Comparison of ENCODE assay signal across 21 cellular contexts in the genomic region with DNA sequence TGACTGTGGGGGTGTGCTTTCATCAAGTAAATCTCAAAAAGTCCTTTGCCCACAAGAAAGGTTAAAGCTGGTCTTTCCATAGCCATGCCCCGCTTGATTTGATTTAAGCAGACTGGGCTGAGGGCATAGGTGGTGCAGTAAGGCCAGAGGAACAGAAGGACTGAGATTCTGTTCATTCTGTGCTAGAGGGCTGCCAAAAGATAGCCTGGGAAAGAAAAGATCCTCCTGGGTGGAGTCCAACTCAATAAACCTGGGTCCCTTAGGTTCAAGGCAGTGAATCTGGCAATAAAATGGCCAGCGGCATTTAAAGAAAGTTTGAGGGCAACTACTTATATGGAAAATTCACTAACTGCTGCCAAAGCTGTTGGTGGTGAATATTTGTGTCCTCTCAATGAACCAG. TPM values are rescaled to one million over a fixed set of nuclear protein-coding genes. Genes with fewer than 3 reads are reported as not detected.
DNase-seq lines count a peak whose midpoint lies in the region; ATAC-seq and TF ChIP-seq lines count a peak whose summit lies in the region.
"Had no signal": no experiment of that assay in that cellular context is flagged by ENCODE, and none has a peak within 500 bp of the region (broad histone marks: within the 10 kb centered on the region; RNA-seq: fewer than 3 reads in every experiment).

No MANE protein-coding gene starts in this region.

- no peaks in the 10 kb centered on the region for H3K36me3 ChIP-seq in left ventricle myocardium inferior
- H3K36me3 ChIP-seq in adipocyte (ENCODE audit: control insufficient read depth, insufficient read depth, low read length, severe bottlenecking): no peaks in the 10 kb centered on the region
- H3K36me3 ChIP-seq in MG63: no peaks in the 10 kb centered on the region
- H3K36me3 ChIP-seq: BLaER1 treated with 17β-estradiol and CSF1 and Interleukin-3, amounts not matched to agents 10 nM and 100 nM had no signal

- H3K27ac Mint-ChIP-seq in activated T-helper 2 cell treated with anti-CD3 and anti-CD28 coated beads, Interferon-gamma antibody, Interleukin-2, Interleukin-4, amounts not matched to agents 10 μg/mL and 5 μg/mL and 100 μg/mL, durations not matched to agents 14 hours and 24 hours and 36 hours: no peak overlapping the region
- H3K27ac Mint-ChIP-seq: B cell; CD4-positive, alpha-beta T cell; CD8-positive, alpha-beta T cell had no signal

- no peaks in the 10 kb centered on the region for H3K4me1 Mint-ChIP-seq in activated T-helper 2 cell treated with anti-CD3 and anti-CD28 coated beads, Interferon-gamma antibody, Interleukin-2, Interleukin-4, amounts not matched to agents 10 μg/mL and 5 μg/mL and 100 μg/mL, durations not matched to agents 14 hours and 24 hours and 36 hours (ENCODE audit: low read depth)
- H3K4me1 Mint-ChIP-seq: B cell had no signal

- no peaks in the 10 kb centered on the region for H3K9me3 Mint-ChIP-seq in activated T-helper 2 cell treated with anti-CD3 and anti-CD28 coated beads, Interferon-gamma antibody, Interleukin-2, Interleukin-4, amounts not matched to agents 10 μg/mL and 5 μg/mL and 100 μg/mL, durations not matched to agents 14 hours and 24 hours and 36 hours
- H3K9me3 Mint-ChIP-seq: CD4-positive, alpha-beta T cell; CD8-positive, alpha-beta T cell had no signal

- POLR2A ChIA-PET in RWPE1 (lab: Yijun Ruan, JAX; ENCODE audit: low non-redundant PET): no interaction called here

- intact Hi-C loops in left ventricle myocardium inferior (cut with micrococcal nuclease): no loop called here
- intact Hi-C loops in cardiac septum (cut with DNase I): no loop called here
- intact Hi-C loops in left colon (cut with DNase I, micrococcal nuclease): no loop called here
- intact Hi-C loops in activated T-helper 2 cell treated with anti-CD3 and anti-CD28 coated beads, Interferon-gamma antibody, Interleukin-2, Interleukin-4, amounts not matched to agents 10 μg/mL and 5 μg/mL and 100 μg/mL, durations not matched to agents 14 hours and 24 hours and 36 hours (cut with micrococcal nuclease): no loop called here

- H3K4me1 ChIP-seq in left ventricle myocardium inferior (peaks cover 27% of the 10 kb centered on the region), adipocyte (ENCODE audit: control insufficient read depth, insufficient read depth, low read length) (peaks cover 15% of the 10 kb centered on the region)
- H3K4me1 ChIP-seq: BLaER1 treated with 17β-estradiol and CSF1 and Interleukin-3, amounts not matched to agents 10 nM and 100 nM; Caco-2 had no signal

- no peak for DNase-seq in left ventricle myocardium inferior
- DNase-seq in cardiac septum (ENCODE audit: low spot score): no peak
- DNase-seq in adipocyte (ENCODE audit: low read depth): peak; percentile 21
- peak; percentile 77 for DNase-seq in cerebellar cortex (ENCODE audit: low spot score)
- no peak for DNase-seq in left colon
- no peak for DNase-seq in MG63
- DNase-seq in RWPE1 (ENCODE audit: low spot score): no peak
- no peak for DNase-seq in activated T-helper 2 cell treated with anti-CD3 and anti-CD28 coated beads, Interferon-gamma antibody, Interleukin-2, Interleukin-4, amounts not matched to agents 10 μg/mL and 5 μg/mL and 100 μg/mL, durations not matched to agents 14 hours and 24 hours and 36 hours (ENCODE audit: low spot score)
- DNase-seq: AML-193; Caco-2; Calu3; CD4-positive, alpha-beta T cell; CD8-positive, alpha-beta T cell; DMS79 treated with DMSO at 0.1 percent for 48 hours; GDM1 had no signal

- H3K36me3 Mint-ChIP-seq in activated T-helper 2 cell treated with anti-CD3 and anti-CD28 coated beads, Interferon-gamma antibody, Interleukin-2, Interleukin-4, amounts not matched to agents 10 μg/mL and 5 μg/mL and 100 μg/mL, durations not matched to agents 14 hours and 24 hours and 36 hours (ENCODE audit: low read depth): no peaks in the 10 kb centered on the region
- H3K36me3 Mint-ChIP-seq: CD8-positive, alpha-beta T cell had no signal

- H3K9ac ChIP-seq in adipocyte (ENCODE audit: low read length): no peak overlapping the region
- H3K9ac ChIP-seq: BLaER1 treated with 17β-estradiol and CSF1 and Interleukin-3, amounts not matched to agents 10 nM and 100 nM had no signal

- peak overlapping the region; percentile 17 for H3K27ac ChIP-seq in left ventricle myocardium inferior (replicated peaks)
- H3K27ac ChIP-seq in RWPE1: no peak overlapping the region
- H3K27ac ChIP-seq: 22Rv1; A549; BLaER1 treated with 17β-estradiol and CSF1 and Interleukin-3, amounts not matched to agents 10 nM and 100 nM; C4-2B had no signal

- no peaks in the 10 kb centered on the region for H3K9me3 ChIP-seq in left ventricle myocardium inferior (replicated peaks)
- no peaks in the 10 kb centered on the region for H3K9me3 ChIP-seq in adipocyte (ENCODE audit: control insufficient read depth, low read length)
- no peaks in the 10 kb centered on the region for H3K9me3 ChIP-seq in MG63
- H3K9me3 ChIP-seq: A549; BLaER1 treated with 17β-estradiol and CSF1 and Interleukin-3, amounts not matched to agents 10 nM and 100 nM had no signal

- H3K4me3 ChIP-seq in left ventricle myocardium inferior (no peak overlapping the region), adipocyte (ENCODE audit: low read length) (no peak overlapping the region), MG63 (no peak overlapping the region)
- H3K4me3 ChIP-seq: A549; BLaER1 treated with 17β-estradiol and CSF1 and Interleukin-3, amounts not matched to agents 10 nM and 100 nM; GM12878 had no signal

- TF ChIP-seq CTCF in left ventricle myocardium inferior (IDR thresholded peaks at IDR 0.05; ENCODE audit: borderline replicate concordance): no peak
- no peak for TF ChIP-seq CTCF in RWPE1 (conservative IDR thresholded peaks at IDR 0.05; ENCODE audit: low read depth)

- ATAC-seq in left colon: peak; percentile 31
- ATAC-seq: A549; CD8-positive, alpha-beta T cell; GM12878 had no signal

- no peak overlapping the region for H3K4me3 Mint-ChIP-seq in activated T-helper 2 cell treated with anti-CD3 and anti-CD28 coated beads, Interferon-gamma antibody, Interleukin-2, Interleukin-4, amounts not matched to agents 10 μg/mL and 5 μg/mL and 100 μg/mL, durations not matched to agents 14 hours and 24 hours and 36 hours (ENCODE audit: low read depth)
- H3K4me3 Mint-ChIP-seq: B cell; CD4-positive, alpha-beta T cell; CD8-positive, alpha-beta T cell had no signal

- H3K27me3 Mint-ChIP-seq in activated T-helper 2 cell treated with anti-CD3 and anti-CD28 coated beads, Interferon-gamma antibody, Interleukin-2, Interleukin-4, amounts not matched to agents 10 μg/mL and 5 μg/mL and 100 μg/mL, durations not matched to agents 14 hours and 24 hours and 36 hours (ENCODE audit: low read depth): peaks cover 10% of the 10 kb centered on the region

- CTCF ChIA-PET in RWPE1 (lab: Yijun Ruan, JAX): interaction anchor here (0.6 kb wide), 1 partner anchor 13 kb away, joined by 3 read pairs; no protein-coding TSS in a partner anchor

- H3K27me3 ChIP-seq in left ventricle myocardium inferior (ENCODE audit: low read depth) (no peaks in the 10 kb centered on the region), adipocyte (replicated peaks; ENCODE audit: control insufficient read depth, insufficient read depth, low read length) (no peaks in the 10 kb centered on the region), MG63 (no peaks in the 10 kb centered on the region)
- H3K27me3 ChIP-seq: BLaER1 treated with 17β-estradiol and CSF1 and Interleukin-3, amounts not matched to agents 10 nM and 100 nM had no signal

RNA-seq across cellular contexts. Expression of a gene that starts 59.2 kb away (rescaled TPM):
- total RNA-seq in left ventricle myocardium inferior (466 TPM), cardiac septum (519 TPM), left colon (10 to 100 TPM in 1 of 2 donors, 1 to 10 TPM in 1; 6.7 to 30.3 TPM)
- 32.8 and 53.5 TPM in 2 replicates for total RNA-seq in MG63 (2014; rRNA removed; shearing (Covaris generic); ENCODE audit: low replicate concordance)
- total RNA-seq in activated T-helper 2 cell treated with anti-CD3 and anti-CD28 coated beads, Interferon-gamma antibody, Interleukin-2, Interleukin-4, amounts not matched to agents 10 μg/mL and 5 μg/mL and 100 μg/mL, durations not matched to agents 14 hours and 24 hours and 36 hours: 26.5 and 26.8 TPM in 2 replicates

Comparison
In these comparisons a context has a peak if more than half of its experiments do, and no peak if none do; other contexts are left out.
1. DNase-seq: peak in adipocyte (single experiment) and cerebellar cortex (single experiment); none in left ventricle myocardium inferior (single experiment), cardiac septum (single experiment), left colon (0 of 2), MG63 (single experiment), RWPE1 (single experiment) and activated T-helper 2 cell treated with anti-CD3 and anti-CD28 coated beads, Interferon-gamma antibody, Interleukin-2, Interleukin-4, amounts not matched to agents 10 μg/mL and 5 μg/mL and 100 μg/mL, durations not matched to agents 14 hours and 24 hours and 36 hours (single experiment).